ENCODE assay signal across 1 cellular context in the genomic region with DNA sequence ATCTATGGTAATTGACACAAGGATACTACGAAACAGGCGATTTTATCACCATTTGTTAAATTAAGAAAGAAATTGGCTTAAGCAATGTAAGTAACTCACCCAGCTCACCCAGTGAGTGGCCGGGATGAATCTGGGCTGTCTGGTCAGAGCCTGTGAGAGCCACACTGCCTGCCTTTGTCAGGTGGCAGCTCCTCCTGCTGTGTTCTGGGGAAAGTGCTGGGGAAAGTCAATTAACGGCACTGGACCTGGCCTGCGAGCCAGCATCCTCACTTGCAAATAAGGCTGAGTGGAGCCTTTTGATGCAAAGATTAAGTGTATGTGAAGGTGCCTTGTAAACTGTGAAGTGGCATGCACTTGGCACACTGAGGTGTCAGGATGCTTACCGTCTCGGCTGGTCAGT.
TF ChIP-seq lines count a peak whose summit lies in the region.

No MANE protein-coding gene starts in this region.

TF ChIP-seq in HepG2, 621 proteins besides CTCF, POLR2A, EP300 and RAD21 (continued from another document):
- TF ChIP-seq, protein P1, sequence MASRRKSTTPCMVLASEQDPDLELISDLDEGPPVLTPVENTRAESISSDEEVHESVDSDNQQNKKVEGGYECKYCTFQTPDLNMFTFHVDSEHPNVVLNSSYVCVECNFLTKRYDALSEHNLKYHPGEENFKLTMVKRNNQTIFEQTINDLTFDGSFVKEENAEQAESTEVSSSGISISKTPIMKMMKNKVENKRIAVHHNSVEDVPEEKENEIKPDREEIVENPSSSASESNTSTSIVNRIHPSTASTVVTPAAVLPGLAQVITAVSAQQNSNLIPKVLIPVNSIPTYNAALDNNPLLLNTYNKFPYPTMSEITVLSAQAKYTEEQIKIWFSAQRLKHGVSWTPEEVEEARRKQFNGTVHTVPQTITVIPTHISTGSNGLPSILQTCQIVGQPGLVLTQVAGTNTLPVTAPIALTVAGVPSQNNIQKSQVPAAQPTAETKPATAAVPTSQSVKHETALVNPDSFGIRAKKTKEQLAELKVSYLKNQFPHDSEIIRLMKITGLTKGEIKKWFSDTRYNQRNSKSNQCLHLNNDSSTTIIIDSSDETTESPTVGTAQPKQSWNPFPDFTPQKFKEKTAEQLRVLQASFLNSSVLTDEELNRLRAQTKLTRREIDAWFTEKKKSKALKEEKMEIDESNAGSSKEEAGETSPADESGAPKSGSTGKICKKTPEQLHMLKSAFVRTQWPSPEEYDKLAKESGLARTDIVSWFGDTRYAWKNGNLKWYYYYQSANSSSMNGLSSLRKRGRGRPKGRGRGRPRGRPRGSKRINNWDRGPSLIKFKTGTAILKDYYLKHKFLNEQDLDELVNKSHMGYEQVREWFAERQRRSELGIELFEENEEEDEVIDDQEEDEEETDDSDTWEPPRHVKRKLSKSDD (CRISPR knock-in tag; IDR thresholded peaks at IDR 0.05; ENCODE audit: low read depth), result no peak
- TF ChIP-seq ZNF282 (IDR thresholded peaks at IDR 0.05; ENCODE audit: partially characterized antibody), result no peak
